In genomic region chr18:73047688-73048087, GRCh38 we compare ENCODE assay signal across 18 cellular contexts.
"Had no signal": no experiment of that assay in that cellular context is flagged by ENCODE, and none has a peak within 500 bp of the region (broad histone marks: within the 10 kb centered on the region; RNA-seq: fewer than 3 reads in every experiment).

No MANE protein-coding gene starts in this region.

- H3K9me3 Mint-ChIP-seq: activated CD4-positive, alpha-beta T cell treated with anti-CD3 and anti-CD28 coated beads, Interleukin-2, amount 10 ng/mL, durations not matched to agents 24 days and 14 days had no signal

- H3K27ac Mint-ChIP-seq: activated CD4-positive, alpha-beta T cell treated with anti-CD3 and anti-CD28 coated beads, Interleukin-2, amount 10 ng/mL, durations not matched to agents 24 days and 14 days; activated CD8-positive, alpha-beta T cell treated with anti-CD3 and anti-CD28 coated beads for 36 hours; activated naive CD4-positive, alpha-beta T cell treated with anti-CD3 and anti-CD28 coated beads for 36 hours; activated naive CD8-positive, alpha-beta T cell treated with anti-CD3 and anti-CD28 coated beads, Interleukin-2, amount 50 U/mL, for 24 hours; brain; effector memory CD8-positive, alpha-beta T cell; natural killer cell; stimulated activated naive B cell treated with anti-CD40 and anti-IgM and Interleukin-4, amounts not matched to agents 10 μg/mL and 1 μg/mL and 100 μg/mL, for 72 hours had no signal

- DNase-seq: activated CD4-positive, alpha-beta T cell treated with anti-CD3 and anti-CD28 coated beads, Interleukin-2, amount 10 ng/mL, durations not matched to agents 24 days and 14 days; activated CD4-positive, CD25-positive, alpha-beta regulatory T cell; activated CD8-positive, alpha-beta T cell treated with anti-CD3 and anti-CD28 coated beads for 36 hours; activated naive CD4-positive, alpha-beta T cell treated with anti-CD3 and anti-CD28 coated beads for 36 hours; activated naive CD8-positive, alpha-beta T cell treated with anti-CD3 and anti-CD28 coated beads, Interleukin-2, amount 50 U/mL, for 24 hours; activated T-cell treated with anti-CD3 and anti-CD28 coated beads, Interleukin-2, amount 50 U/mL, for 1 hour; anterior cingulate cortex; caudate nucleus; effector memory CD8-positive, alpha-beta T cell; esophagus squamous epithelium; mesendoderm; natural killer cell; sigmoid colon; spleen; stimulated activated naive B cell treated with anti-CD40 and anti-IgM and Interleukin-4, amounts not matched to agents 10 μg/mL and 1 μg/mL and 100 μg/mL, for 72 hours; upper lobe of left lung had no signal

- H3K4me3 ChIP-seq: esophagus squamous epithelium, sigmoid colon, spleen, thoracic aorta, upper lobe of left lung had no signal

- ATAC-seq: activated CD8-positive, alpha-beta T cell treated with anti-CD3 and anti-CD28 coated beads for 36 hours; activated naive CD8-positive, alpha-beta T cell treated with anti-CD3 and anti-CD28 coated beads, Interleukin-2, amount 50 U/mL, for 24 hours; effector memory CD8-positive, alpha-beta T cell; natural killer cell; stimulated activated naive B cell treated with anti-CD40 and anti-IgM and Interleukin-4, amounts not matched to agents 10 μg/mL and 1 μg/mL and 100 μg/mL, for 72 hours had no signal

- H3K4me3 Mint-ChIP-seq: activated CD4-positive, alpha-beta T cell treated with anti-CD3 and anti-CD28 coated beads, Interleukin-2, amount 10 ng/mL, durations not matched to agents 24 days and 14 days; activated CD8-positive, alpha-beta T cell treated with anti-CD3 and anti-CD28 coated beads for 36 hours; activated naive CD4-positive, alpha-beta T cell treated with anti-CD3 and anti-CD28 coated beads for 36 hours; activated naive CD8-positive, alpha-beta T cell treated with anti-CD3 and anti-CD28 coated beads, Interleukin-2, amount 50 U/mL, for 24 hours; brain; effector memory CD8-positive, alpha-beta T cell; natural killer cell; stimulated activated naive B cell treated with anti-CD40 and anti-IgM and Interleukin-4, amounts not matched to agents 10 μg/mL and 1 μg/mL and 100 μg/mL, for 72 hours had no signal

- H3K36me3 Mint-ChIP-seq: brain, natural killer cell had no signal

- H3K4me1 Mint-ChIP-seq: activated CD4-positive, alpha-beta T cell treated with anti-CD3 and anti-CD28 coated beads, Interleukin-2, amount 10 ng/mL, durations not matched to agents 24 days and 14 days; activated naive CD8-positive, alpha-beta T cell treated with anti-CD3 and anti-CD28 coated beads, Interleukin-2, amount 50 U/mL, for 24 hours; natural killer cell had no signal

- H3K27me3 Mint-ChIP-seq: activated CD4-positive, alpha-beta T cell treated with anti-CD3 and anti-CD28 coated beads, Interleukin-2, amount 10 ng/mL, durations not matched to agents 24 days and 14 days; activated CD8-positive, alpha-beta T cell treated with anti-CD3 and anti-CD28 coated beads for 36 hours; activated naive CD8-positive, alpha-beta T cell treated with anti-CD3 and anti-CD28 coated beads, Interleukin-2, amount 50 U/mL, for 24 hours; effector memory CD8-positive, alpha-beta T cell; stimulated activated naive B cell treated with anti-CD40 and anti-IgM and Interleukin-4, amounts not matched to agents 10 μg/mL and 1 μg/mL and 100 μg/mL, for 72 hours had no signal
